Comparison of ENCODE assay signal across 8 cellular contexts in the genomic region with DNA sequence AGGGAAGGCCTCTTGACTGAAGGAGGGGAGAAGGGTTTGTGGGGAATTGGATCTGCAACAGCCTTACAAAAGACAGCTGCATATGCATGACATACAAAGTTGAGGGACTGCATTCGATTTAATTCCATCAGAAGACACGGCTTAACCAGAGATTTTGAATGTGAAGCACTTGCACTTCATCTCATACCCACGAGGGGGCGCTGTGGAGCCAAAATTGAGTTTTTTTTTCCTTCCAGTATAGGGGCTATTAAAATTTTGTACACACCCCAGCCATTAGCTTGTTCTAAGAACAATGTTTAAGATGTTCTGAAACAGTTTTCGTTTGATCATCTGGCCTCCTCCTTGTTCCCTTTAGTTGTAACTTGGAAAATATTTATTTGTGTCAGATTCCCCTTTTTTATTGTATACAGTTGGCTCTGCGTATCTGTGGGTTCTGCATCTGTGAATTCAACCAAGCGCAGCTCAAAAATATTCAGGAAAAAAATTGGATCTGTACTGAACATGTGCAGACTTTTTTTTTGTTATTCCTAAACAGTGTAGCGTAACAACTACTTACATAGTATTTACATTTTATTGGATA. TPM values are rescaled to one million over a fixed set of nuclear protein-coding genes. Genes with fewer than 3 reads are reported as not detected.
DNase-seq lines count a peak whose midpoint lies in the region; ATAC-seq and TF ChIP-seq lines count a peak whose summit lies in the region.

No MANE protein-coding gene starts in this region.

- ATAC-seq in SK-N-SH treated with all-trans-retinoic acid at 6 μM for 48 hours (peak; percentile 30), Right ventricle myocardium superior (ENCODE audit: poor library complexity) (no peak), GM18502 (IDR thresholded peaks at IDR 0.05; ENCODE audit: poor library complexity, unreplicated experiment) (no peak)

- no peaks in the 10 kb centered on the region for H3K27me3 Mint-ChIP-seq in activated naive CD8-positive, alpha-beta T cell treated with anti-CD3 and anti-CD28 coated beads for 36 hours

- H3K36me3 Mint-ChIP-seq in activated naive CD8-positive, alpha-beta T cell treated with anti-CD3 and anti-CD28 coated beads for 36 hours, result no peaks in the 10 kb centered on the region

- peaks cover 6% of the 10 kb centered on the region for H3K36me3 ChIP-seq in urinary bladder (ENCODE audit: insufficient read depth)

- no peak overlapping the region for H3K27ac ChIP-seq in urinary bladder (ENCODE audit: low read depth)

- H3K4me3 ChIP-seq in urinary bladder (ENCODE audit: low read depth, low read length), result peak overlapping the region; percentile 97

- no peaks in the 10 kb centered on the region for H3K9me3 Mint-ChIP-seq in activated naive CD8-positive, alpha-beta T cell treated with anti-CD3 and anti-CD28 coated beads for 36 hours

- H3K4me1 ChIP-seq in urinary bladder (ENCODE audit: insufficient read depth), result peaks cover 2% of the 10 kb centered on the region

- peak; percentile 74 for DNase-seq in DMS53 treated with DMSO at 0.1 percent for 48 hours (lab: John Stamatoyannopoulos, UW; ENCODE audit: unreplicated experiment)
- peak; percentile 68 to 82 for DNase-seq in Kasumi-1 (lab: John Stamatoyannopoulos, UW)
- peak; percentile 66 for DNase-seq in activated naive CD8-positive, alpha-beta T cell treated with anti-CD3 and anti-CD28 coated beads for 36 hours
- DNase-seq in Right ventricle myocardium superior, result peak; percentile 65
- DNase-seq in posterior cingulate gyrus, result peak in 9 of 10 donors; percentile 49 to 95 (median 73)

- peak overlapping the region; percentile 84 for H3K4me3 Mint-ChIP-seq in activated naive CD8-positive, alpha-beta T cell treated with anti-CD3 and anti-CD28 coated beads for 36 hours

- whole genome bisulfite sequencing in urinary bladder, result 32% methylated on average over 8 of the region's 8 CpGs

- peaks cover 23% of the 10 kb centered on the region for H3K4me1 Mint-ChIP-seq in activated naive CD8-positive, alpha-beta T cell treated with anti-CD3 and anti-CD28 coated beads for 36 hours

- H3K27ac Mint-ChIP-seq in activated naive CD8-positive, alpha-beta T cell treated with anti-CD3 and anti-CD28 coated beads for 36 hours, result peak overlapping the region; percentile 87

- intact Hi-C loops in Right ventricle myocardium superior (cut with DNase I), result loop anchor here (5.0 to 10.0 kb wide), 3 partner anchors 191 to 503 kb away; a partner anchor contains a TSS
- intact Hi-C loops in posterior cingulate gyrus (cut with DNase I), result loop anchor here (5.0 kb wide), 1 partner anchor 501 kb away; no protein-coding TSS in a partner anchor

TF ChIP-seq in SK-N-SH treated with all-trans-retinoic acid at 6 μM for 48 hours, 23 proteins besides CTCF, POLR2A, EP300 and RAD21:
- TF ChIP-seq GLIS3 (CRISPR knock-in tag; IDR thresholded peaks at IDR 0.05) (no peak), BACH2 (CRISPR knock-in tag; IDR thresholded peaks at IDR 0.05; ENCODE audit: borderline replicate concordance) (no peak), SNAI2 (CRISPR knock-in tag; IDR thresholded peaks at IDR 0.05) (no peak), ZNF70 (CRISPR knock-in tag; IDR thresholded peaks at IDR 0.05) (no peak), ZC3H10 (CRISPR knock-in tag; IDR thresholded peaks at IDR 0.05) (no peak), RARB (CRISPR knock-in tag; IDR thresholded peaks at IDR 0.05) (no peak), OSR1 (CRISPR knock-in tag; IDR thresholded peaks at IDR 0.05) (no peak), ZNF8 (CRISPR knock-in tag; IDR thresholded peaks at IDR 0.05) (no peak)
- TF ChIP-seq, protein P1, sequence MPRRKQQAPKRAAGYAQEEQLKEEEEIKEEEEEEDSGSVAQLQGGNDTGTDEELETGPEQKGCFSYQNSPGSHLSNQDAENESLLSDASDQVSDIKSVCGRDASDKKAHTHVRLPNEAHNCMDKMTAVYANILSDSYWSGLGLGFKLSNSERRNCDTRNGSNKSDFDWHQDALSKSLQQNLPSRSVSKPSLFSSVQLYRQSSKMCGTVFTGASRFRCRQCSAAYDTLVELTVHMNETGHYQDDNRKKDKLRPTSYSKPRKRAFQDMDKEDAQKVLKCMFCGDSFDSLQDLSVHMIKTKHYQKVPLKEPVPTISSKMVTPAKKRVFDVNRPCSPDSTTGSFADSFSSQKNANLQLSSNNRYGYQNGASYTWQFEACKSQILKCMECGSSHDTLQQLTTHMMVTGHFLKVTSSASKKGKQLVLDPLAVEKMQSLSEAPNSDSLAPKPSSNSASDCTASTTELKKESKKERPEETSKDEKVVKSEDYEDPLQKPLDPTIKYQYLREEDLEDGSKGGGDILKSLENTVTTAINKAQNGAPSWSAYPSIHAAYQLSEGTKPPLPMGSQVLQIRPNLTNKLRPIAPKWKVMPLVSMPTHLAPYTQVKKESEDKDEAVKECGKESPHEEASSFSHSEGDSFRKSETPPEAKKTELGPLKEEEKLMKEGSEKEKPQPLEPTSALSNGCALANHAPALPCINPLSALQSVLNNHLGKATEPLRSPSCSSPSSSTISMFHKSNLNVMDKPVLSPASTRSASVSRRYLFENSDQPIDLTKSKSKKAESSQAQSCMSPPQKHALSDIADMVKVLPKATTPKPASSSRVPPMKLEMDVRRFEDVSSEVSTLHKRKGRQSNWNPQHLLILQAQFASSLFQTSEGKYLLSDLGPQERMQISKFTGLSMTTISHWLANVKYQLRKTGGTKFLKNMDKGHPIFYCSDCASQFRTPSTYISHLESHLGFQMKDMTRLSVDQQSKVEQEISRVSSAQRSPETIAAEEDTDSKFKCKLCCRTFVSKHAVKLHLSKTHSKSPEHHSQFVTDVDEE (CRISPR knock-in tag; IDR thresholded peaks at IDR 0.05), result no peak
- TF ChIP-seq, protein P2, sequence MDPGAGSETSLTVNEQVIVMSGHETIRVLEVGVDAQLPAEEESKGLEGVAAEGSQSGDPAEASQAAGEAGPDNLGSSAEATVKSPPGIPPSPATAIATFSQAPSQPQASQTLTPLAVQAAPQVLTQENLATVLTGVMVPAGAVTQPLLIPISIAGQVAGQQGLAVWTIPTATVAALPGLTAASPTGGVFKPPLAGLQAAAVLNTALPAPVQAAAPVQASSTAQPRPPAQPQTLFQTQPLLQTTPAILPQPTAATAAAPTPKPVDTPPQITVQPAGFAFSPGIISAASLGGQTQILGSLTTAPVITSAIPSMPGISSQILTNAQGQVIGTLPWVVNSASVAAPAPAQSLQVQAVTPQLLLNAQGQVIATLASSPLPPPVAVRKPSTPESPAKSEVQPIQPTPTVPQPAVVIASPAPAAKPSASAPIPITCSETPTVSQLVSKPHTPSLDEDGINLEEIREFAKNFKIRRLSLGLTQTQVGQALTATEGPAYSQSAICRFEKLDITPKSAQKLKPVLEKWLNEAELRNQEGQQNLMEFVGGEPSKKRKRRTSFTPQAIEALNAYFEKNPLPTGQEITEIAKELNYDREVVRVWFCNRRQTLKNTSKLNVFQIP (CRISPR knock-in tag; IDR thresholded peaks at IDR 0.05; ENCODE audit: borderline replicate concordance, low read depth), result no peak
- TF ChIP-seq, protein P3, sequence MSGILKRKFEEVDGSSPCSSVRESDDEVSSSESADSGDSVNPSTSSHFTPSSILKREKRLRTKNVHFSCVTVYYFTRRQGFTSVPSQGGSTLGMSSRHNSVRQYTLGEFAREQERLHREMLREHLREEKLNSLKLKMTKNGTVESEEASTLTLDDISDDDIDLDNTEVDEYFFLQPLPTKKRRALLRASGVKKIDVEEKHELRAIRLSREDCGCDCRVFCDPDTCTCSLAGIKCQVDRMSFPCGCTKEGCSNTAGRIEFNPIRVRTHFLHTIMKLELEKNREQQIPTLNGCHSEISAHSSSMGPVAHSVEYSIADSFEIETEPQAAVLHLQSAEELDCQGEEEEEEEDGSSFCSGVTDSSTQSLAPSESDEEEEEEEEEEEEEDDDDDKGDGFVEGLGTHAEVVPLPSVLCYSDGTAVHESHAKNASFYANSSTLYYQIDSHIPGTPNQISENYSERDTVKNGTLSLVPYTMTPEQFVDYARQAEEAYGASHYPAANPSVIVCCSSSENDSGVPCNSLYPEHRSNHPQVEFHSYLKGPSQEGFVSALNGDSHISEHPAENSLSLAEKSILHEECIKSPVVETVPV (CRISPR knock-in tag; IDR thresholded peaks at IDR 0.05), result no peak
TF ChIP-seq in SK-N-SH treated with all-trans-retinoic acid at 6 μM for 48 hours: peak in this region for 0.

RNA-seq across cellular contexts. Expression of a gene that starts 1.6 kb away (rescaled TPM):
- total RNA-seq in activated naive CD8-positive, alpha-beta T cell treated with anti-CD3 and anti-CD28 coated beads for 36 hours, result 10 to 100 TPM; 19.0 to 22.3 TPM
- total RNA-seq in Right ventricle myocardium superior, result 17.0 TPM
- 49.4 TPM for total RNA-seq in urinary bladder
- 19.0 TPM for polyA plus RNA-seq in urinary bladder

RNA-seq across cellular contexts. Expression of a gene that starts 5.3 kb away (rescaled TPM):
- total RNA-seq in activated naive CD8-positive, alpha-beta T cell treated with anti-CD3 and anti-CD28 coated beads for 36 hours, result 10 to 100 TPM; 51.9 to 52.2 TPM
- total RNA-seq in Right ventricle myocardium superior (21.8 TPM), urinary bladder (33.6 TPM)
- polyA plus RNA-seq in urinary bladder, result 19.8 TPM
